ENCODE assay signal across 1 cellular context in the genomic region with DNA sequence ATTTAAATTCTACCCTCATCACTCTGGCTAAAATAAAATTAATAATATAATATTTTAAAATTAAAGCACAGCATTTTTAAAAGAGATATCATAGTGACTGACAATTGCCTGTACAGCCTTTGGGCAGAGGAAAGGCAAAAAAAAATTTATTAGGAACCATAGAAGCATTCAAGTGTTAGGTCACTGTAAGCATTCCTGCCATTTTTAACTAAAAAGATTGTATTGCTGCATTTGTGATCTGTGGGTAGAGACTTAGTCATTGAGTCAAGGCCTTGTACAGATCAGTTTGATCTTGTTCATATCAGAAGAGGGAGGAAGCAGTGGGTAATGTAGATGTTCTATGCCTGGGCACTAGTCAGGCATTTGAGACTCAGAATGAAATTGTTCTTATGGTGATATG.
TF ChIP-seq lines count a peak whose summit lies in the region.

No MANE protein-coding gene starts in this region.

TF ChIP-seq in IMR-90, 13 proteins besides CTCF, POLR2A, EP300 and RAD21 (continued from another document):
- TF ChIP-seq, protein P1, sequence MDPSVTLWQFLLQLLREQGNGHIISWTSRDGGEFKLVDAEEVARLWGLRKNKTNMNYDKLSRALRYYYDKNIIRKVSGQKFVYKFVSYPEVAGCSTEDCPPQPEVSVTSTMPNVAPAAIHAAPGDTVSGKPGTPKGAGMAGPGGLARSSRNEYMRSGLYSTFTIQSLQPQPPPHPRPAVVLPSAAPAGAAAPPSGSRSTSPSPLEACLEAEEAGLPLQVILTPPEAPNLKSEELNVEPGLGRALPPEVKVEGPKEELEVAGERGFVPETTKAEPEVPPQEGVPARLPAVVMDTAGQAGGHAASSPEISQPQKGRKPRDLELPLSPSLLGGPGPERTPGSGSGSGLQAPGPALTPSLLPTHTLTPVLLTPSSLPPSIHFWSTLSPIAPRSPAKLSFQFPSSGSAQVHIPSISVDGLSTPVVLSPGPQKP (IDR thresholded peaks at IDR 0.05; ENCODE audit: borderline replicate concordance, low read depth, low read length) = no peak
- TF ChIP-seq CEBPB (IDR thresholded peaks at IDR 0.05; ENCODE audit: low read depth, low read length) (no peak), MAFK (IDR thresholded peaks at IDR 0.05; ENCODE audit: low read depth, low read length) (no peak), RCOR1 (IDR thresholded peaks at IDR 0.05; ENCODE audit: insufficient replicate concordance, low read length) (no peak), NFE2L2 (IDR thresholded peaks at IDR 0.05; ENCODE audit: low read depth, low read length) (no peak), USF2 (IDR thresholded peaks at IDR 0.05; ENCODE audit: low read depth, low read length) (no peak), SMC3 (IDR thresholded peaks at IDR 0.05; ENCODE audit: low read depth, low read length) (no peak)
